Comparison of ENCODE assay signal across 14 cellular contexts in the genomic region with DNA sequence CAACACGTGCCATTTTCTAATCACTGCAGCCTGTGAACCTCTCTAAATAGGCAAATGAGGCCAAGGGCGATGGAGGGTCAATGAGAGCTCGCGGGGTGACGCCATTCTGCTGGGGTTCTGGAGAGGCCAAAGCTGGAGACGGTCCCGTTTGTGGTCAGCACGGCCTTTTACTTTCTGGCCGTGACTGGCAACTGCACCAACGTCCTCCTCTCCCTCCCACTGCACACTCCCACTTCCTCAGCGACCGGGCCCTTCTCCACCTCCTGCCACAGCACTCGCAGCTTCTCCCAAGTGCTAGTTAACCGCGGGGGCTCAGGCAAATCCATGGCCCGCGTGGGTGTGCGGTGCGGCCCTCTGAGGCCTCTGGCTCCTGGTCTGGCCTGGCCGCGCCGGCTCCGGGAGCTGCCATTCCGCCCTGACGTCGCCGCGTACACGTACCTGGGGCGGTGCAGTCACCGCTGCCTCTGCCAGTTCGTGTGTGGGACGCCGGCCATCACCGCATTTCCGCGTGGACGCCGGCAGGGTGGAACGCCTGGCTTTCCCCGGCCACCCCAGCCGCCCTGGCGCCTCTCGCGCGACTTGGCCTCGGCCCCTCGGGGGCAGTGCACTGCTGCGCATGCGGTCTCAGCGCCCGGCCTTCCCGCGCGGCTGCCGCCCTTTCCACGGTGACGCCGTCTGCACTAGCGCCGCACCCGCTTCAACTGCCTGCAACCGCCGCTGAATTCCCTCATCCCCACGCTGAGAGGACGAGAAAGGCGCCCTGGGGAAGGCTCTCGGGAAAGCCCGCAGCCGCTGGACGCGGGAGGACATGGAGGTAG. TPM values are rescaled to one million over a fixed set of nuclear protein-coding genes. Genes with fewer than 3 reads are reported as not detected.
DNase-seq lines count a peak whose midpoint lies in the region; ATAC-seq, FAIRE-seq and TF ChIP-seq lines count a peak whose summit lies in the region.
"Had no signal": no experiment of that assay in that cellular context is flagged by ENCODE, and none has a peak within 500 bp of the region (broad histone marks: within the 10 kb centered on the region; RNA-seq: fewer than 3 reads in every experiment).

No MANE protein-coding gene starts in this region.

- H3K27ac ChIP-seq in right cardiac atrium (ENCODE audit: low read length) = no peak overlapping the region
- H3K27ac ChIP-seq in K562 (ENCODE audit: extremely low read depth, low read depth, low read length) = no peak overlapping the region
- H3K27ac ChIP-seq in testis = peak overlapping the region in 1 of 2 donors; percentile 36
- H3K27ac ChIP-seq in neural progenitor cell = no peak overlapping the region
- H3K27ac ChIP-seq: gastroesophageal sphincter had no signal

- TF ChIP-seq POLR2A in K562 (conservative IDR thresholded peaks at IDR 0.05) (no peak), testis (IDR thresholded peaks at IDR 0.05) (no peak)

- peak overlapping the region; percentile 71 for H2AFZ ChIP-seq in K562 (ENCODE audit: low read depth, low read length)
- no peak overlapping the region for H2AFZ ChIP-seq in neural progenitor cell (replicated peaks)

- no peak overlapping the region for H3K27ac Mint-ChIP-seq in neural progenitor cell

- peak overlapping the region; percentile 34 for H3K4me2 ChIP-seq in K562 (ENCODE audit: insufficient read depth, low read length)
- no peak overlapping the region for H3K4me2 ChIP-seq in neural progenitor cell

- H3K36me3 ChIP-seq in K562 (ENCODE audit: control insufficient read depth, insufficient read depth, low read length) (no peaks in the 10 kb centered on the region), testis (ENCODE audit: low read depth, missing control alignments) (no peaks in the 10 kb centered on the region), neural progenitor cell (no peaks in the 10 kb centered on the region)
- H3K36me3 ChIP-seq: gastroesophageal sphincter had no signal

- H3K9me3 ChIP-seq in right cardiac atrium (ENCODE audit: control insufficient read depth, low read length) (no peaks in the 10 kb centered on the region), K562 (replicated peaks; ENCODE audit: control insufficient read depth, insufficient read depth, low read depth, low read length) (no peaks in the 10 kb centered on the region), mononuclear cell (ENCODE audit: low read depth, low read length) (no peaks in the 10 kb centered on the region), testis (no peaks in the 10 kb centered on the region), neural progenitor cell (ENCODE audit: low read depth) (no peaks in the 10 kb centered on the region)

- CTCF ChIA-PET in K562 (lab: Yijun Ruan, JAX; ENCODE audit: low intra/inter-chr PET ratio) = no interaction called here

- H3K27me3 Mint-ChIP-seq in neural progenitor cell (ENCODE audit: insufficient read depth, low read depth) = peaks cover 3% of the 10 kb centered on the region

- TF ChIP-seq RAD21 in K562 (CRISPR knock-in tag; conservative IDR thresholded peaks at IDR 0.05 in 1 of 2, IDR thresholded peaks at IDR 0.05 in 1 of 2) = no peak

- no peaks in the 10 kb centered on the region for H3K79me2 ChIP-seq in K562 (ENCODE audit: control insufficient read depth, insufficient read depth, low read length)
- no peaks in the 10 kb centered on the region for H3K79me2 ChIP-seq in neural progenitor cell (ENCODE audit: low read depth)

- peak overlapping the region; percentile 25 to 79; a peak in 3 of 4 replicates for H3K9ac ChIP-seq in K562 (ENCODE audit: insufficient read depth in 1 of 2, low read depth in 2 of 2, low read length in 2 of 2)
- H3K9ac ChIP-seq in neural progenitor cell = no peak overlapping the region

- in situ Hi-C loops in K562 (cut with MboI) = no loop called here

- H3K4me3 Mint-ChIP-seq in neural progenitor cell = no peak overlapping the region

- DNase-seq in right cardiac atrium (peak in 2 of 3 donors; percentile 37 to 40), left cardiac atrium (no peak), K562 (ENCODE audit: extremely low read depth in 1 of 4, low spot score in 3 of 4) (peak; percentile 18 to 37 (median 32)), testis (peak; percentile 48), neural progenitor cell (ENCODE audit: low spot score) (no peak)
- DNase-seq in NK-92 treated with Interleukin-12 subunit alpha and Interleukin-12 subunit beta, amount 100 ng/mL, for 24 hours (lab: John Stamatoyannopoulos, UW) = no peak
- DNase-seq: activated CD4-positive, alpha-beta T cell treated with anti-CD3 and anti-CD28 coated beads for 1 hour; amygdala; NCI-H1105 treated with DMSO at 0.1 percent for 48 hours; NCI-H2171 had no signal

- TF ChIP-seq EP300 in K562 (IDR thresholded peaks at IDR 0.05; ENCODE audit: low read length) = no peak

- H3K9me1 ChIP-seq in K562 (ENCODE audit: control insufficient read depth, insufficient read depth, low read length) = no peaks in the 10 kb centered on the region

- intact Hi-C loops in right cardiac atrium (cut with DNase I) (no loop called here), left cardiac atrium (cut with DNase I) (no loop called here), K562 (cut with micrococcal nuclease) (no loop called here), testis (cut with DNase I; ENCODE audit: low total_unique reads) (no loop called here)

- BruUV-seq in K562 (replicated peaks; lab: Mats Ljungman, UMichigan) = no TSS peak

- no peaks in the 10 kb centered on the region for H4K20me1 ChIP-seq in K562 (replicated peaks; ENCODE audit: control insufficient read depth, insufficient read depth, low read length)
- H4K20me1 ChIP-seq in neural progenitor cell (ENCODE audit: low read depth) = no peaks in the 10 kb centered on the region

- H3K27me3 ChIP-seq in right cardiac atrium (ENCODE audit: control insufficient read depth, insufficient read depth) (no peaks in the 10 kb centered on the region), K562 (ENCODE audit: control insufficient read depth in 2 of 2, insufficient read depth in 2 of 2, low read length in 2 of 2) (peaks cover 14 to 18% of the 10 kb centered on the region in 2 experiments; a peak in 3 of 5 replicates), mononuclear cell (ENCODE audit: insufficient read depth, low read length) (no peaks in the 10 kb centered on the region), testis (no peaks in the 10 kb centered on the region), neural progenitor cell (no peaks in the 10 kb centered on the region)

- FAIRE-seq in K562 (lab: Jason Lieb, UNC) = no peak

- H3K9me3 Mint-ChIP-seq in neural progenitor cell = peaks cover 11% of the 10 kb centered on the region

- H3K4me1 ChIP-seq in right cardiac atrium (ENCODE audit: control insufficient read depth, insufficient read depth, low read length) (no peaks in the 10 kb centered on the region), K562 (replicated peaks in 1 of 2; ENCODE audit: control insufficient read depth in 2 of 2, insufficient read depth in 2 of 2, low read length in 2 of 2) (peaks cover 0 to 11% of the 10 kb centered on the region in 2 experiments; a peak in 3 of 5 replicates), mononuclear cell (ENCODE audit: insufficient read depth, low read length) (no peaks in the 10 kb centered on the region), testis (no peaks in the 10 kb centered on the region), neural progenitor cell (peaks cover 3% of the 10 kb centered on the region)
- H3K4me1 ChIP-seq: gastroesophageal sphincter had no signal

- WGBS in right cardiac atrium = 43% methylated on average over 72 of the region's 72 CpGs
- 15% methylated on average over 67 of the region's 72 CpGs for WGBS in K562 (ENCODE audit: insufficient coverage, low coverage, missing lambda C conversion rate)
- WGBS in testis, 2 donors = 44 to 59% methylated on average over 18 to 72 of the region's 72 CpGs

- POLR2A ChIA-PET in K562 (lab: Yijun Ruan, JAX) = no interaction called here

- H3F3A ChIP-seq in neural progenitor cell (ENCODE audit: low read depth) = no peaks in the 10 kb centered on the region

- H3K4me3 ChIP-seq in right cardiac atrium (ENCODE audit: low read length) = no peak overlapping the region
- H3K4me3 ChIP-seq in K562 = no peak overlapping the region
- H3K4me3 ChIP-seq in mononuclear cell (ENCODE audit: low read length) = peak overlapping the region; percentile 8
- peak overlapping the region; percentile 49 to 64 for H3K4me3 ChIP-seq in testis
- no peak overlapping the region for H3K4me3 ChIP-seq in neural progenitor cell
- H3K4me3 ChIP-seq: gastroesophageal sphincter had no signal

- TF ChIP-seq CTCF in K562 (IDR thresholded peaks at IDR 0.05 in 2 of 3, conservative IDR thresholded peaks at IDR 0.05 in 1 of 3; ENCODE audit: insufficient read depth in 2 of 3, low read depth in 1 of 3, low read length in 3 of 3) (no peak), testis (IDR thresholded peaks at IDR 0.05) (no peak), neural progenitor cell (IDR thresholded peaks at IDR 0.05) (no peak)

- no peaks in the 10 kb centered on the region for H3K36me3 Mint-ChIP-seq in neural progenitor cell

- ATAC-seq in right cardiac atrium (peak in 1 of 2 donors; percentile 28), left cardiac atrium (no peak), K562 (peak; percentile 87), HG02870 (IDR thresholded peaks at IDR 0.05; ENCODE audit: unreplicated experiment) (no peak)
- ATAC-seq: gastroesophageal sphincter had no signal

- H3K4me1 Mint-ChIP-seq in neural progenitor cell = no peaks in the 10 kb centered on the region

RNA-seq across cellular contexts. Expression of a gene that starts 18.2 kb away (rescaled TPM):
- under 1 TPM in 2 of 4 donors, not detected in 2; 0.03 TPM for total RNA-seq in right cardiac atrium
- polyA plus RNA-seq in right cardiac atrium = 0.02 TPM
- total RNA-seq in left cardiac atrium = not detected
- total RNA-seq in K562 (2011; cell fraction: chromatin; rRNA removed; ENCODE audit: low replicate concordance) = 0.25 TPM in 1 of 2 replicates, not detected in the other
- total RNA-seq in K562 (2011; cell fraction: nucleolus; rRNA removed) = under 0.01 TPM in 1 of 2 replicates, not detected in the other
- total RNA-seq in K562 (2011; cell fraction: nucleoplasm; rRNA removed) = 0.07 and 0.15 TPM in 2 replicates
- 0.04 TPM in 1 of 2 replicates, not detected in the other for total RNA-seq in K562 (2014; rRNA removed)
- total RNA-seq in K562 (2014; rRNA removed; fragmentation: Illumina TruSeq; extraction: Trizol) = not detected in 2 replicates
- 0.04 TPM in 2 replicates for total RNA-seq in K562 (2015; rRNA removed; fragmentation: Illumina TruSeq; extraction: Trizol)
- total RNA-seq in K562 (2021) = 0.02 TPM in 1 of 2 replicates, not detected in the other
- 0.01 and 0.03 TPM in 2 replicates for polyA plus RNA-seq in K562 (2011; rRNA removed)
- polyA plus RNA-seq in K562 (2011; cell fraction: cytosol; rRNA removed) = under 0.01 and 0.01 TPM in 2 replicates
- polyA plus RNA-seq in K562 (2011; cell fraction: nucleus; rRNA removed) = 0.03 and 0.06 TPM in 2 replicates
- polyA plus RNA-seq in K562 (2012) = 0.05 and 0.11 TPM in 2 replicates
- 0.03 TPM in 1 of 2 replicates, not detected in the other for polyA plus RNA-seq in K562 (2014; fragmentation: Illumina TruSeq; extraction: Trizol)
- under 1 TPM in 1 of 2 experiments, not detected in 1; under 0.01 TPM for polyA plus RNA-seq in K562 (2014; fragmentation: Nextera tagmentation; extraction: Ambion mirVana)
- 0.05 TPM in 1 of 2 replicates, not detected in the other for polyA plus RNA-seq in K562 (2014; rRNA removed)
- 0.04 and 0.06 TPM in 2 replicates for polyA minus RNA-seq in K562 (2011; rRNA and poly(A)+ RNA removed)
- not detected in 2 replicates for polyA minus RNA-seq in K562 (2011; cell fraction: cytosol; rRNA and poly(A)+ RNA removed)
- polyA minus RNA-seq in K562 (2011; cell fraction: nucleus; rRNA and poly(A)+ RNA removed) = 0.11 TPM in 1 of 2 replicates, not detected in the other
- total RNA-seq in mononuclear cell = under 0.01 TPM
- total RNA-seq in testis = under 1 TPM; 0.87 TPM
- polyA plus RNA-seq in testis (ENCODE audit: insufficient read depth, low read depth, low replicate concordance) = 0.55 TPM
- not detected in 2 replicates for total RNA-seq in neural progenitor cell (ENCODE audit: low replicate concordance)
- total RNA-seq: osteocyte had no signal

RNA-seq across cellular contexts. Expression of a gene that starts 30.9 kb away (rescaled TPM):
- total RNA-seq in right cardiac atrium = under 1 TPM in 2 of 4 donors, not detected in 2; 0.09 to 0.17 TPM
- polyA plus RNA-seq in right cardiac atrium = not detected
- under 1 TPM in 1 of 2 donors, not detected in 1; 0.59 TPM for total RNA-seq in left cardiac atrium
- total RNA-seq in K562 (2011; cell fraction: chromatin; rRNA removed; ENCODE audit: low replicate concordance) = not detected in 2 replicates
- not detected in 2 replicates for total RNA-seq in K562 (2011; cell fraction: nucleolus; rRNA removed)
- total RNA-seq in K562 (2011; cell fraction: nucleoplasm; rRNA removed) = not detected in 2 replicates
- total RNA-seq in K562 (2014; rRNA removed) = not detected in 2 replicates
- not detected in 2 replicates for total RNA-seq in K562 (2014; rRNA removed; fragmentation: Illumina TruSeq; extraction: Trizol)
- total RNA-seq in K562 (2015; rRNA removed; fragmentation: Illumina TruSeq; extraction: Trizol) = not detected in 2 replicates
- total RNA-seq in K562 (2021) = not detected in 2 replicates
- 0.01 TPM in 1 of 2 replicates, not detected in the other for polyA plus RNA-seq in K562 (2011; rRNA removed)
- not detected in 2 replicates for polyA plus RNA-seq in K562 (2011; cell fraction: cytosol; rRNA removed)
- not detected in 2 replicates for polyA plus RNA-seq in K562 (2011; cell fraction: nucleus; rRNA removed)
- polyA plus RNA-seq in K562 (2012) = 0.21 TPM in 1 of 2 replicates, not detected in the other
- polyA plus RNA-seq in K562 (2014; fragmentation: Illumina TruSeq; extraction: Trizol) = not detected in 2 replicates
- not detected for polyA plus RNA-seq in K562 (2014; fragmentation: Nextera tagmentation; extraction: Ambion mirVana)
- polyA plus RNA-seq in K562 (2014; rRNA removed) = not detected in 2 replicates
- polyA minus RNA-seq in K562 (2011; rRNA and poly(A)+ RNA removed) = not detected in 2 replicates
- not detected in 2 replicates for polyA minus RNA-seq in K562 (2011; cell fraction: cytosol; rRNA and poly(A)+ RNA removed)
- polyA minus RNA-seq in K562 (2011; cell fraction: nucleus; rRNA and poly(A)+ RNA removed) = not detected in 2 replicates
- total RNA-seq in mononuclear cell = 1.7 TPM
- 1 to 10 TPM; 2.8 to 3.7 TPM for total RNA-seq in testis
- 8.4 TPM for polyA plus RNA-seq in testis (ENCODE audit: insufficient read depth, low read depth, low replicate concordance)
- total RNA-seq in neural progenitor cell (ENCODE audit: low replicate concordance) = not detected in 2 replicates
- total RNA-seq: osteocyte had no signal

Comparison
In these comparisons a context has a peak if more than half of its experiments do, and no peak if none do; other contexts are left out.
1. DNase-seq: peak in right cardiac atrium (2 of 3), K562 (4 of 4) and testis (single experiment); none in left cardiac atrium (single experiment), NK-92 treated with Interleukin-12 subunit alpha and Interleukin-12 subunit beta, amount 100 ng/mL, for 24 hours (single experiment) and neural progenitor cell (single experiment).
2. H3K4me3 ChIP-seq: peak in mononuclear cell (single experiment) and testis (2 of 2); none in right cardiac atrium (single experiment), K562 (single experiment) and neural progenitor cell (single experiment).